In the genomic region with DNA sequence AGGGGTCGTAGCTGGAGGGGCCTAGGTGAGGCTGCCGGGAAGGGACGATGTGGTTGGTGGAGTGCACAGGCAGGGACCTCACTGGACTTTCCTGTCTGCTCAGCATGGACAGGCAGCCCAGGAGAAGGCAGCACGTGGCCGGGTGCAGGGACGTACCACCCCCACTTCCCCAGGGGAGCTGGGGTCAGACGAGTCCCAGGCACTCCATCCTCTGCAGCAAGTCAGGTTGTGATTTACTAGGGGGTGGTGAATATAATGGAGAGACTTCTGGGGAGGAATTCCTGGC, we compare ENCODE assay signal across 2 cellular contexts.
TF ChIP-seq lines count a peak whose summit lies in the region.

No MANE protein-coding gene starts in this region.

TF ChIP-seq in SK-N-SH, 30 proteins besides CTCF, POLR2A, EP300 and RAD21 (continued from another document):
- TF ChIP-seq RXRA (IDR thresholded peaks at IDR 0.05; ENCODE audit: borderline replicate concordance, low read depth): no peak
- TF ChIP-seq YY1 (IDR thresholded peaks at IDR 0.05; ENCODE audit: low read depth): no peak
- TF ChIP-seq, protein P1, sequence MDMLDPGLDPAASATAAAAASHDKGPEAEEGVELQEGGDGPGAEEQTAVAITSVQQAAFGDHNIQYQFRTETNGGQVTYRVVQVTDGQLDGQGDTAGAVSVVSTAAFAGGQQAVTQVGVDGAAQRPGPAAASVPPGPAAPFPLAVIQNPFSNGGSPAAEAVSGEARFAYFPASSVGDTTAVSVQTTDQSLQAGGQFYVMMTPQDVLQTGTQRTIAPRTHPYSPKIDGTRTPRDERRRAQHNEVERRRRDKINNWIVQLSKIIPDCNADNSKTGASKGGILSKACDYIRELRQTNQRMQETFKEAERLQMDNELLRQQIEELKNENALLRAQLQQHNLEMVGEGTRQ (IDR thresholded peaks at IDR 0.05; ENCODE audit: borderline replicate concordance, low read depth, low read length): no peak
- TF ChIP-seq FOXJ3 (CRISPR knock-in tag; IDR thresholded peaks at IDR 0.05): no peak

TF ChIP-seq in SK-N-SH treated with all-trans-retinoic acid at 6 μM for 48 hours, 23 proteins besides CTCF, POLR2A, EP300 and RAD21 (continued from another document):
- TF ChIP-seq POU6F1 (CRISPR knock-in tag; IDR thresholded peaks at IDR 0.05; ENCODE audit: borderline replicate concordance, low read depth) (no peak), TOX (CRISPR knock-in tag; IDR thresholded peaks at IDR 0.05; ENCODE audit: borderline replicate concordance) (no peak), ZNF8 (CRISPR knock-in tag; IDR thresholded peaks at IDR 0.05) (no peak), TCF4 (CRISPR knock-in tag; IDR thresholded peaks at IDR 0.05; ENCODE audit: borderline replicate concordance) (no peak), ZFP30 (CRISPR knock-in tag; IDR thresholded peaks at IDR 0.05) (no peak), ISL1 (CRISPR knock-in tag; IDR thresholded peaks at IDR 0.05) (no peak), RARB (CRISPR knock-in tag; IDR thresholded peaks at IDR 0.05) (no peak), ZNF565 (CRISPR knock-in tag; conservative IDR thresholded peaks at IDR 0.05; ENCODE audit: low read depth) (no peak), ZFP3 (CRISPR knock-in tag; IDR thresholded peaks at IDR 0.05) (no peak), ARNTL (CRISPR knock-in tag; IDR thresholded peaks at IDR 0.05; ENCODE audit: borderline replicate concordance, low read depth) (no peak)
- TF ChIP-seq, protein P2, sequence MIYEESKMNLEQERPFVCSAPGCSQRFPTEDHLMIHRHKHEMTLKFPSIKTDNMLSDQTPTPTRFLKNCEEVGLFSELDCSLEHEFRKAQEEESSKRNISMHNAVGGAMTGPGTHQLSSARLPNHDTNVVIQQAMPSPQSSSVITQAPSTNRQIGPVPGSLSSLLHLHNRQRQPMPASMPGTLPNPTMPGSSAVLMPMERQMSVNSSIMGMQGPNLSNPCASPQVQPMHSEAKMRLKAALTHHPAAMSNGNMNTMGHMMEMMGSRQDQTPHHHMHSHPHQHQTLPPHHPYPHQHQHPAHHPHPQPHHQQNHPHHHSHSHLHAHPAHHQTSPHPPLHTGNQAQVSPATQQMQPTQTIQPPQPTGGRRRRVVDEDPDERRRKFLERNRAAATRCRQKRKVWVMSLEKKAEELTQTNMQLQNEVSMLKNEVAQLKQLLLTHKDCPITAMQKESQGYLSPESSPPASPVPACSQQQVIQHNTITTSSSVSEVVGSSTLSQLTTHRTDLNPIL (CRISPR knock-in tag; IDR thresholded peaks at IDR 0.05; ENCODE audit: low read depth): no peak
